In the genomic region with DNA sequence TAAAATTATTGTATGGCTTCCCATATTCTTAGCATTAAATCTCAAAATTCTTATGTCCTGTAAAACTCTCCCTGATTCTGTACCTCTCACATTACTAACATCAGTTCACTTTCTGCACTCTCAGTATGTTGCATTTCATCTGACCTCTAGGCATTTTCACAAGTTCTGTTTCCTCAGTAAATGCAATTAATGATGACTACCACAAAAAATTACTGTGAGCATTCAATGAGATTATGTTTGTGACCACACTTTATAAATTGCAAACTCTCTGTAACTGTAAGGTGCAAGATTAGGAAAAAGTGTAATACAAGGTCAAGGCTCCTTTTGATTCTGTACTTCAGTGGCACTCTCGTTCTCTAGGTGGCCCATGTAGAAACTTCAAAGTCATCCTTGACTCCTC, we compare ENCODE assay signal across 35 cellular contexts.
"Had no signal": no experiment of that assay in that cellular context is flagged by ENCODE, and none has a peak within 500 bp of the region (broad histone marks: within the 10 kb centered on the region; RNA-seq: fewer than 3 reads in every experiment).

No MANE protein-coding gene starts in this region.

- H3K27me3 ChIP-seq: MG63 had no signal

- H3K4me3 ChIP-seq: MG63 had no signal

- DNase-seq: Kasumi-1, MG63, MM.1S, NCI-H1048, NCI-H1092, NCI-H1092 treated with DMSO at 0.1 percent for 48 hours, NCI-H1105, NCI-H1105 treated with DMSO at 0.1 percent for 48 hours, NCI-H1417, NCI-H1417 treated with DMSO at 0.1 percent for 48 hours, NCI-H1436, NCI-H1436 treated with DMSO at 0.1 percent for 48 hours, NCI-H146, NCI-H1694, NCI-H1694 treated with DMSO at 0.1 percent for 48 hours, NCI-H187, NCI-H187 treated with DMSO at 0.1 percent for 48 hours, NCI-H1930, NCI-H2029, NCI-H2029 treated with DMSO at 0.1 percent for 48 hours, NCI-H2081, NCI-H2081 treated with DMSO at 0.1 percent for 48 hours, NCI-H2107, NCI-H2171, NCI-H2171 treated with DMSO at 0.1 percent for 48 hours, NCI-H2227 treated with DMSO at 0.1 percent for 48 hours, NCI-H226, NCI-H345, NCI-H446, NCI-H446 treated with DMSO at 0.1 percent for 48 hours, NCI-H510A, NCI-H510A treated with DMSO at 0.1 percent for 48 hours, NCI-H524, NCI-H524 treated with DMSO at 0.1 percent for 48 hours, NCI-H526 had no signal

- H3K9me3 ChIP-seq: MG63 had no signal

- H3K36me3 ChIP-seq: MG63 had no signal
